In genomic region chr10:28679941-28680752, GRCh38 we compare ENCODE assay signal across 8 cellular contexts. TPM values are rescaled to one million over a fixed set of nuclear protein-coding genes. Genes with fewer than 3 reads are reported as not detected.
DNase-seq lines count a peak whose midpoint lies in the region; ATAC-seq, FAIRE-seq and TF ChIP-seq lines count a peak whose summit lies in the region.

No MANE protein-coding gene starts in this region.

- H3K4me3 Mint-ChIP-seq in activated CD4-positive, alpha-beta memory T cell treated with anti-CD3 and anti-CD28 coated beads, Interleukin-2, amount 10 ng/mL, durations not matched to agents 7 days and 5 days, result no peak overlapping the region

- no peak overlapping the region for H2AFZ ChIP-seq in HepG2 (ENCODE audit: low read length)

- H3K9ac ChIP-seq in adipocyte (ENCODE audit: low read length), result peak overlapping the region; percentile 6
- peak overlapping the region; percentile 94 for H3K9ac ChIP-seq in HepG2 (ENCODE audit: insufficient read depth, low read depth, low read length)

- peak; percentile 42 for DNase-seq in A172 (ENCODE audit: low spot score)
- DNase-seq in HT1080 (ENCODE audit: low read depth), result peak; percentile 37
- no peak for DNase-seq in adipocyte (ENCODE audit: low read depth)
- DNase-seq in HepG2 (ENCODE audit: low spot score), result peak; percentile 58
- no peak for DNase-seq in COLO829 (ENCODE audit: low spot score)
- DNase-seq in activated CD4-positive, alpha-beta memory T cell treated with anti-CD3 and anti-CD28 coated beads, Interleukin-2, amount 10 ng/mL, durations not matched to agents 7 days and 5 days, result no peak
- no peak for DNase-seq in NCI-H1930 (lab: John Stamatoyannopoulos, UW)

- no peaks in the 10 kb centered on the region for H3K9me3 ChIP-seq in adipocyte (ENCODE audit: control insufficient read depth, low read length)
- H3K9me3 ChIP-seq in HepG2 (ENCODE audit: low read length), result no peaks in the 10 kb centered on the region

- no peaks in the 10 kb centered on the region for H3K36me3 Mint-ChIP-seq in activated CD4-positive, alpha-beta memory T cell treated with anti-CD3 and anti-CD28 coated beads, Interleukin-2, amount 10 ng/mL, durations not matched to agents 7 days and 5 days (ENCODE audit: low read depth)

- H3K36me3 ChIP-seq in adipocyte (ENCODE audit: control insufficient read depth, insufficient read depth, low read length, severe bottlenecking) (peaks cover 23% of the 10 kb centered on the region), HepG2 (replicated peaks in 1 of 2; ENCODE audit: control insufficient read depth in 1 of 2, insufficient read depth in 2 of 2, low read length in 2 of 2) (peaks cover 7 to 24% of the 10 kb centered on the region in 2 experiments)

- intact Hi-C loops in HepG2 (cut with micrococcal nuclease; ENCODE audit: unreplicated experiment), result loop anchor here (1.0 to 10.0 kb wide), 4 partner anchors 55 to 637 kb away; no protein-coding TSS in a partner anchor

- peak overlapping the region; percentile 83 for H3K4me3 ChIP-seq in adipocyte (ENCODE audit: low read length)
- peak overlapping the region; percentile 93 to 99 (median 99) for H3K4me3 ChIP-seq in HepG2 (replicated peaks in 1 of 3; ENCODE audit: insufficient read depth in 1 of 3, low read depth in 2 of 3, low read length in 3 of 3)

- H3K27me3 Mint-ChIP-seq in activated CD4-positive, alpha-beta memory T cell treated with anti-CD3 and anti-CD28 coated beads, Interleukin-2, amount 10 ng/mL, durations not matched to agents 7 days and 5 days, result peaks cover 56% of the 10 kb centered on the region

- H3K4me1 ChIP-seq in adipocyte (ENCODE audit: control insufficient read depth, insufficient read depth, low read length) (peaks cover 23% of the 10 kb centered on the region), HepG2 (ENCODE audit: insufficient read depth, low read length) (peaks cover 31% of the 10 kb centered on the region)

- TF ChIP-seq EP300 in HepG2 (IDR thresholded peaks at IDR 0.05; ENCODE audit: low read depth in 2 of 2, low read length in 2 of 2) (no peak), HepG2 (CRISPR knock-in tag; IDR thresholded peaks at IDR 0.05; ENCODE audit: borderline replicate concordance) (no peak)

- WGBS in HepG2 (ENCODE audit: low lambda C conversion rate), result 4% methylated on average over 16 of the region's 16 CpGs

- peaks cover 52% of the 10 kb centered on the region for H4K20me1 ChIP-seq in HepG2 (ENCODE audit: insufficient read depth, low read length)

- H3K27me3 ChIP-seq in adipocyte (replicated peaks; ENCODE audit: control insufficient read depth, insufficient read depth, low read length) (peaks cover 14% of the 10 kb centered on the region), HepG2 (ENCODE audit: control insufficient read depth in 1 of 2, insufficient read depth in 2 of 2, low read length in 2 of 2) (peaks cover 0 to 21% of the 10 kb centered on the region in 2 experiments; a peak in 4 of 5 replicates)

- ATAC-seq in HepG2, result no peak
- no peak for ATAC-seq in GM21447 (IDR thresholded peaks at IDR 0.05; ENCODE audit: unreplicated experiment)

- in situ Hi-C loops in HepG2 (cut with HindIII; ENCODE audit: extremely low pct_ligation_motif_present, low pct_unique_long_range_greater_than_20kb), result loop anchor here (5.0 kb wide), 1 partner anchor 312 kb away; no protein-coding TSS in a partner anchor

- peak overlapping the region; percentile 90 for H3K4me2 ChIP-seq in HepG2 (ENCODE audit: low read depth, low read length)

- peaks cover 49% of the 10 kb centered on the region for H3K79me2 ChIP-seq in HepG2 (ENCODE audit: insufficient read depth, low read length)

- peak; percentile 65 for FAIRE-seq in HepG2 (lab: Jason Lieb, UNC)

- H3K9me3 Mint-ChIP-seq in activated CD4-positive, alpha-beta memory T cell treated with anti-CD3 and anti-CD28 coated beads, Interleukin-2, amount 10 ng/mL, durations not matched to agents 7 days and 5 days, result no peaks in the 10 kb centered on the region

- no peak for TF ChIP-seq RAD21 in HepG2 (CRISPR knock-in tag; IDR thresholded peaks at IDR 0.05)

- no peak for TF ChIP-seq POLR2A in HepG2 (IDR thresholded peaks at IDR 0.05; ENCODE audit: insufficient read depth in 1 of 2, low read depth in 2 of 2, low read length in 2 of 2)

- no peak overlapping the region for H3K27ac Mint-ChIP-seq in activated CD4-positive, alpha-beta memory T cell treated with anti-CD3 and anti-CD28 coated beads, Interleukin-2, amount 10 ng/mL, durations not matched to agents 7 days and 5 days

- peak overlapping the region; percentile 71 for H3K27ac ChIP-seq in HepG2 (ENCODE audit: extremely low read length, insufficient read depth, low read length)

- H3K4me1 Mint-ChIP-seq in activated CD4-positive, alpha-beta memory T cell treated with anti-CD3 and anti-CD28 coated beads, Interleukin-2, amount 10 ng/mL, durations not matched to agents 7 days and 5 days, result peaks cover 20% of the 10 kb centered on the region

- BruUV-seq in HepG2 (replicated peaks; lab: Mats Ljungman, UMichigan), result no TSS peak

- POLR2A ChIA-PET in HepG2 (lab: Yijun Ruan, JAX), result interaction anchor here (1.7 kb wide), 1 partner anchor 259 kb away, joined by 4 read pairs; no protein-coding TSS in a partner anchor
- POLR2A ChIA-PET in activated CD4-positive, alpha-beta memory T cell treated with anti-CD3 and anti-CD28 coated beads, Interleukin-2, amount 10 ng/mL, durations not matched to agents 7 days and 5 days (lab: Charles Lee), result no interaction called here

- peak; percentile 44; the same call in 1 of the 2 replicates for TF ChIP-seq CTCF in HepG2 (CRISPR knock-in tag; IDR thresholded peaks at IDR 0.05)

- CTCF ChIA-PET in HepG2 (lab: Yijun Ruan, JAX; ENCODE audit: low intra/inter-chr PET ratio, low total read pairs), result interaction anchor here (1.2 to 3.1 kb wide), 2 partner anchors 311 to 450 kb away, joined by 4 to 13 read pairs; no protein-coding TSS in a partner anchor
- CTCF ChIA-PET in activated CD4-positive, alpha-beta memory T cell treated with anti-CD3 and anti-CD28 coated beads, Interleukin-2, amount 10 ng/mL, durations not matched to agents 7 days and 5 days (lab: Charles Lee), result interaction anchor here (1.9 kb wide), 1 partner anchor 51 kb away, joined by 5 read pairs; no protein-coding TSS in a partner anchor

TF ChIP-seq in HepG2, 621 proteins besides CTCF, POLR2A, EP300 and RAD21 (continues in another document):
- TF ChIP-seq ZBTB26 (CRISPR knock-in tag; IDR thresholded peaks at IDR 0.05; ENCODE audit: borderline replicate concordance) (no peak), ARNTL (CRISPR knock-in tag; IDR thresholded peaks at IDR 0.05) (0 out of 2 replicates have a peak, but pooled peaks have one; percentile 26), FOXO4 (CRISPR knock-in tag; conservative IDR thresholded peaks at IDR 0.05) (no peak), POLR2G (IDR thresholded peaks at IDR 0.05; ENCODE audit: low read depth, low read length) (0 out of 2 replicates have a peak, but pooled peaks have one; percentile 29), KLF6 (CRISPR knock-in tag; IDR thresholded peaks at IDR 0.05) (no peak)

RNA-seq across cellular contexts. Expression of gene BAMBI, which starts 2.8 kb away (rescaled TPM):
- 36.2 and 43.8 TPM in 2 replicates for total RNA-seq in A172 (2014; rRNA removed; shearing (Covaris generic))
- total RNA-seq in HT1080 (2014; rRNA removed; shearing (Covaris generic)), result 3.9 and 5.2 TPM in 2 replicates
- polyA plus RNA-seq in HT1080 (2015; cell fraction: cytosol; rRNA removed), result 3.3 and 4.3 TPM in 2 replicates
- polyA plus RNA-seq in HT1080 (2015; cell fraction: nucleus; rRNA removed), result 2.7 and 3.2 TPM in 2 replicates
- 13.2 and 23.6 TPM in 2 replicates for total RNA-seq in HepG2 (2016; rRNA removed; fragmentation: Illumina TruSeq; extraction: Trizol)
- 5.9 and 7.5 TPM in 2 replicates for total RNA-seq in HepG2 (2016; cell fraction: cytosol; rRNA removed; fragmentation: Illumina TruSeq; extraction: Trizol; ENCODE audit: low read depth)
- total RNA-seq in HepG2 (2016; cell fraction: insoluble cytoplasmic fraction; rRNA removed; fragmentation: Illumina TruSeq; extraction: Trizol), result 13.9 and 23.0 TPM in 2 replicates
- total RNA-seq in HepG2 (2016; cell fraction: membrane; rRNA removed; fragmentation: Illumina TruSeq; extraction: Trizol), result 12.2 and 13.9 TPM in 2 replicates
- 26.5 and 27.4 TPM in 2 replicates for total RNA-seq in HepG2 (2016; cell fraction: nucleus; rRNA removed; fragmentation: Illumina TruSeq; extraction: Trizol)
- polyA plus RNA-seq in HepG2 (2011; rRNA removed), result 12.0 and 12.9 TPM in 2 replicates
- polyA plus RNA-seq in HepG2 (2011; cell fraction: cytosol; rRNA removed), result 11.4 and 12.6 TPM in 2 replicates
- polyA plus RNA-seq in HepG2 (2011; cell fraction: nucleus; rRNA removed), result 15.1 and 17.1 TPM in 2 replicates
- 14.8 and 39.0 TPM in 2 replicates for polyA plus RNA-seq in HepG2 (2012)
- 3.1 and 4.6 TPM in 2 replicates for polyA plus RNA-seq in HepG2 (2016; cell fraction: cytosol; fragmentation: Illumina TruSeq; extraction: Trizol; ENCODE audit: low read depth)
- 11.2 and 12.5 TPM in 2 replicates for polyA plus RNA-seq in HepG2 (2016; cell fraction: insoluble cytoplasmic fraction; fragmentation: Illumina TruSeq; extraction: Trizol; ENCODE audit: low read depth)
- polyA plus RNA-seq in HepG2 (2016; cell fraction: membrane; fragmentation: Illumina TruSeq; extraction: Trizol; ENCODE audit: low read depth), result 6.7 and 8.6 TPM in 2 replicates
- 45.7 and 45.8 TPM in 2 replicates for polyA plus RNA-seq in HepG2 (2016; cell fraction: nucleus; fragmentation: Illumina TruSeq; extraction: Trizol; ENCODE audit: insufficient read depth, low read depth)
- 2.5 and 6.7 TPM in 2 replicates for polyA minus RNA-seq in HepG2 (2011; rRNA and poly(A)+ RNA removed; ENCODE audit: low replicate concordance)
- 6.2 and 7.0 TPM in 2 replicates for polyA minus RNA-seq in HepG2 (2011; cell fraction: cytosol; rRNA and poly(A)+ RNA removed)
- polyA minus RNA-seq in HepG2 (2011; cell fraction: nucleus; rRNA and poly(A)+ RNA removed), result 6.8 and 10.7 TPM in 2 replicates
- total RNA-seq in activated CD4-positive, alpha-beta memory T cell treated with anti-CD3 and anti-CD28 coated beads, Interleukin-2, amount 10 ng/mL, durations not matched to agents 7 days and 5 days, result under 1 TPM; 0.20 to 0.23 TPM

Comparison
In these comparisons a context has a peak if more than half of its experiments do, and no peak if none do; other contexts are left out.
1. DNase-seq: peak in A172 (single experiment), HT1080 (single experiment) and HepG2 (single experiment); none in adipocyte (single experiment), COLO829 (single experiment), activated CD4-positive, alpha-beta memory T cell treated with anti-CD3 and anti-CD28 coated beads, Interleukin-2, amount 10 ng/mL, durations not matched to agents 7 days and 5 days (single experiment) and NCI-H1930 (0 of 2).